In the genomic region with DNA sequence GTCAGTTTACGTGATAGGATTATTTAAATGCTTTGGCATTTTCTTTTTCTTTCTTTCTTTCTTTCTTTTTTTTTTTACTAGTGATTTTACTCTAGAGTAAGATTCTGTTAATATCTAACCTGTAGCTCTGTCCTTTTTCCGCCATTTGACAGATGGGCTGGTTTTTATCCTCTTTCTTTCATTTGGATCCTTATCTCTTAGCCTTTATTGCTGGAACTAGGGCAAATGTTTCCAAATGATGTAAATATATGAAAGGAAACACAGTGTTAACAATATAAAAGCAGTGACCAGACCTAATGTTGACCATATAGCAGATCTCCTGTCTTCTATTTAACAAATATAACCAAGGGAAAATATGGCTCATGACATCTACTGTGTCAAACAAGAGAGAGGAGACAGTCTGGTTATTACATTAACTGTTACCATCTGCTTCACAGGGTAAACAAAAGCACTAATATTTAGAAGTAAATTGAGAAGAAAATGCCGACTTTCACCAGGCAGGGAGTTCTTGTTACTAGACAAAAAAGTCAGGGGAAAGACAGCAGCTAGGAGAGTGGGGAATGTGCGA, we compare ENCODE assay signal across 1 cellular context.
TF ChIP-seq lines count a peak whose summit lies in the region.

No MANE protein-coding gene starts in this region.

TF ChIP-seq in HepG2, 621 proteins besides CTCF, POLR2A, EP300 and RAD21 (continued from another document):
- TF ChIP-seq, protein P1, sequence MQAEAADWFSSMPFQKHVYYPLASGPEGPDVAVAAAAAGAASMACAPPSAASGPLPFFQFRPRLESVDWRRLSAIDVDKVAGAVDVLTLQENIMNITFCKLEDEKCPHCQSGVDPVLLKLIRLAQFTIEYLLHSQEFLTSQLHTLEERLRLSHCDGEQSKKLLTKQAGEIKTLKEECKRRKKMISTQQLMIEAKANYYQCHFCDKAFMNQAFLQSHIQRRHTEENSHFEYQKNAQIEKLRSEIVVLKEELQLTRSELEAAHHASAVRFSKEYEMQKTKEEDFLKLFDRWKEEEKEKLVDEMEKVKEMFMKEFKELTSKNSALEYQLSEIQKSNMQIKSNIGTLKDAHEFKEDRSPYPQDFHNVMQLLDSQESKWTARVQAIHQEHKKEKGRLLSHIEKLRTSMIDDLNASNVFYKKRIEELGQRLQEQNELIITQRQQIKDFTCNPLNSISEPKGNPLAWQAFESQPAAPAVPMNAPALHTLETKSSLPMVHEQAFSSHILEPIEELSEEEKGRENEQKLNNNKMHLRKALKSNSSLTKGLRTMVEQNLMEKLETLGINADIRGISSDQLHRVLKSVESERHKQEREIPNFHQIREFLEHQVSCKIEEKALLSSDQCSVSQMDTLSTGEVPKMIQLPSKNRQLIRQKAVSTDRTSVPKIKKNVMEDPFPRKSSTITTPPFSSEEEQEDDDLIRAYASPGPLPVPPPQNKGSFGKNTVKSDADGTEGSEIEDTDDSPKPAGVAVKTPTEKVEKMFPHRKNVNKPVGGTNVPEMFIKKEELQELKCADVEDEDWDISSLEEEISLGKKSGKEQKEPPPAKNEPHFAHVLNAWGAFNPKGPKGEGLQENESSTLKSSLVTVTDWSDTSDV (CRISPR knock-in tag; IDR thresholded peaks at IDR 0.05) = no peak
- TF ChIP-seq REL (CRISPR knock-in tag; conservative IDR thresholded peaks at IDR 0.05) (no peak), ZSCAN29 (CRISPR knock-in tag; conservative IDR thresholded peaks at IDR 0.05) (no peak), ZNF296 (CRISPR knock-in tag; conservative IDR thresholded peaks at IDR 0.05) (no peak), TAF1 (CRISPR knock-in tag; IDR thresholded peaks at IDR 0.05) (no peak), ZNF781 (CRISPR knock-in tag; IDR thresholded peaks at IDR 0.05; ENCODE audit: borderline replicate concordance, not compliant biosample characterization) (no peak), ZFP37 (CRISPR knock-in tag; IDR thresholded peaks at IDR 0.05; ENCODE audit: borderline replicate concordance) (no peak), ZNF441 (CRISPR knock-in tag; IDR thresholded peaks at IDR 0.05; ENCODE audit: borderline replicate concordance) (no peak), ZNF644 (CRISPR knock-in tag; IDR thresholded peaks at IDR 0.05; ENCODE audit: low read depth) (no peak)
- TF ChIP-seq, protein P2, sequence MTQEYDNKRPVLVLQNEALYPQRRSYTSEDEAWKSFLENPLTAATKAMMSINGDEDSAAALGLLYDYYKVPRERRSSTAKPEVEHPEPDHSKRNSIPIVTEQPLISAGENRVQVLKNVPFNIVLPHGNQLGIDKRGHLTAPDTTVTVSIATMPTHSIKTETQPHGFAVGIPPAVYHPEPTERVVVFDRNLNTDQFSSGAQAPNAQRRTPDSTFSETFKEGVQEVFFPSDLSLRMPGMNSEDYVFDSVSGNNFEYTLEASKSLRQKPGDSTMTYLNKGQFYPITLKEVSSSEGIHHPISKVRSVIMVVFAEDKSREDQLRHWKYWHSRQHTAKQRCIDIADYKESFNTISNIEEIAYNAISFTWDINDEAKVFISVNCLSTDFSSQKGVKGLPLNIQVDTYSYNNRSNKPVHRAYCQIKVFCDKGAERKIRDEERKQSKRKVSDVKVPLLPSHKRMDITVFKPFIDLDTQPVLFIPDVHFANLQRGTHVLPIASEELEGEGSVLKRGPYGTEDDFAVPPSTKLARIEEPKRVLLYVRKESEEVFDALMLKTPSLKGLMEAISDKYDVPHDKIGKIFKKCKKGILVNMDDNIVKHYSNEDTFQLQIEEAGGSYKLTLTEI (CRISPR knock-in tag; conservative IDR thresholded peaks at IDR 0.05) = no peak
- TF ChIP-seq, protein P3, sequence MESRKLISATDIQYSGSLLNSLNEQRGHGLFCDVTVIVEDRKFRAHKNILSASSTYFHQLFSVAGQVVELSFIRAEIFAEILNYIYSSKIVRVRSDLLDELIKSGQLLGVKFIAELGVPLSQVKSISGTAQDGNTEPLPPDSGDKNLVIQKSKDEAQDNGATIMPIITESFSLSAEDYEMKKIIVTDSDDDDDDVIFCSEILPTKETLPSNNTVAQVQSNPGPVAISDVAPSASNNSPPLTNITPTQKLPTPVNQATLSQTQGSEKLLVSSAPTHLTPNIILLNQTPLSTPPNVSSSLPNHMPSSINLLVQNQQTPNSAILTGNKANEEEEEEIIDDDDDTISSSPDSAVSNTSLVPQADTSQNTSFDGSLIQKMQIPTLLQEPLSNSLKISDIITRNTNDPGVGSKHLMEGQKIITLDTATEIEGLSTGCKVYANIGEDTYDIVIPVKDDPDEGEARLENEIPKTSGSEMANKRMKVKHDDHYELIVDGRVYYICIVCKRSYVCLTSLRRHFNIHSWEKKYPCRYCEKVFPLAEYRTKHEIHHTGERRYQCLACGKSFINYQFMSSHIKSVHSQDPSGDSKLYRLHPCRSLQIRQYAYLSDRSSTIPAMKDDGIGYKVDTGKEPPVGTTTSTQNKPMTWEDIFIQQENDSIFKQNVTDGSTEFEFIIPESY (CRISPR knock-in tag; IDR thresholded peaks at IDR 0.05) = no peak
- TF ChIP-seq, protein P4, sequence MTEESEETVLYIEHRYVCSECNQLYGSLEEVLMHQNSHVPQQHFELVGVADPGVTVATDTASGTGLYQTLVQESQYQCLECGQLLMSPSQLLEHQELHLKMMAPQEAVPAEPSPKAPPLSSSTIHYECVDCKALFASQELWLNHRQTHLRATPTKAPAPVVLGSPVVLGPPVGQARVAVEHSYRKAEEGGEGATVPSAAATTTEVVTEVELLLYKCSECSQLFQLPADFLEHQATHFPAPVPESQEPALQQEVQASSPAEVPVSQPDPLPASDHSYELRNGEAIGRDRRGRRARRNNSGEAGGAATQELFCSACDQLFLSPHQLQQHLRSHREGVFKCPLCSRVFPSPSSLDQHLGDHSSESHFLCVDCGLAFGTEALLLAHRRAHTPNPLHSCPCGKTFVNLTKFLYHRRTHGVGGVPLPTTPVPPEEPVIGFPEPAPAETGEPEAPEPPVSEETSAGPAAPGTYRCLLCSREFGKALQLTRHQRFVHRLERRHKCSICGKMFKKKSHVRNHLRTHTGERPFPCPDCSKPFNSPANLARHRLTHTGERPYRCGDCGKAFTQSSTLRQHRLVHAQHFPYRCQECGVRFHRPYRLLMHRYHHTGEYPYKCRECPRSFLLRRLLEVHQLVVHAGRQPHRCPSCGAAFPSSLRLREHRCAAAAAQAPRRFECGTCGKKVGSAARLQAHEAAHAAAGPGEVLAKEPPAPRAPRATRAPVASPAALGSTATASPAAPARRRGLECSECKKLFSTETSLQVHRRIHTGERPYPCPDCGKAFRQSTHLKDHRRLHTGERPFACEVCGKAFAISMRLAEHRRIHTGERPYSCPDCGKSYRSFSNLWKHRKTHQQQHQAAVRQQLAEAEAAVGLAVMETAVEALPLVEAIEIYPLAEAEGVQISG (CRISPR knock-in tag; IDR thresholded peaks at IDR 0.05) = no peak
- TF ChIP-seq, protein P5, sequence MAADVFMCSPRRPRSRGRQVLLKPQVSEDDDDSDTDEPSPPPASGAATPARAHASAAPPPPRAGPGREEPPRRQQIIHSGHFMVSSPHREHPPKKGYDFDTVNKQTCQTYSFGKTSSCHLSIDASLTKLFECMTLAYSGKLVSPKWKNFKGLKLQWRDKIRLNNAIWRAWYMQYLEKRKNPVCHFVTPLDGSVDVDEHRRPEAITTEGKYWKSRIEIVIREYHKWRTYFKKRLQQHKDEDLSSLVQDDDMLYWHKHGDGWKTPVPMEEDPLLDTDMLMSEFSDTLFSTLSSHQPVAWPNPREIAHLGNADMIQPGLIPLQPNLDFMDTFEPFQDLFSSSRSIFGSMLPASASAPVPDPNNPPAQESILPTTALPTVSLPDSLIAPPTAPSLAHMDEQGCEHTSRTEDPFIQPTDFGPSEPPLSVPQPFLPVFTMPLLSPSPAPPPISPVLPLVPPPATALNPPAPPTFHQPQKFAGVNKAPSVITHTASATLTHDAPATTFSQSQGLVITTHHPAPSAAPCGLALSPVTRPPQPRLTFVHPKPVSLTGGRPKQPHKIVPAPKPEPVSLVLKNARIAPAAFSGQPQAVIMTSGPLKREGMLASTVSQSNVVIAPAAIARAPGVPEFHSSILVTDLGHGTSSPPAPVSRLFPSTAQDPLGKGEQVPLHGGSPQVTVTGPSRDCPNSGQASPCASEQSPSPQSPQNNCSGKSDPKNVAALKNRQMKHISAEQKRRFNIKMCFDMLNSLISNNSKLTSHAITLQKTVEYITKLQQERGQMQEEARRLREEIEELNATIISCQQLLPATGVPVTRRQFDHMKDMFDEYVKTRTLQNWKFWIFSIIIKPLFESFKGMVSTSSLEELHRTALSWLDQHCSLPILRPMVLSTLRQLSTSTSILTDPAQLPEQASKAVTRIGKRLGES (CRISPR knock-in tag; IDR thresholded peaks at IDR 0.05; ENCODE audit: borderline replicate concordance) = no peak
